1 cellular context compared by ENCODE assay signal in genomic region chr2:14632133-14632936, GRCh38.
A peak's percentile ranks its signal among the peaks of the same experiment; 100 is the strongest.
TF ChIP-seq lines count a peak whose summit lies in the region.

A gene with protein sequence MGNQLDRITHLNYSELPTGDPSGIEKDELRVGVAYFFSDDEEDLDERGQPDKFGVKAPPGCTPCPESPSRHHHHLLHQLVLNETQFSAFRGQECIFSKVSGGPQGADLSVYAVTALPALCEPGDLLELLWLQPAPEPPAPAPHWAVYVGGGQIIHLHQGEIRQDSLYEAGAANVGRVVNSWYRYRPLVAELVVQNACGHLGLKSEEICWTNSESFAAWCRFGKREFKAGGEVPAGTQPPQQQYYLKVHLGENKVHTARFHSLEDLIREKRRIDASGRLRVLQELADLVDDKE (plus strand): TSS chr2:14632717. CDS start chr2:14633980, 1,263 bp downstream.

TF ChIP-seq in SK-N-SH, 30 proteins besides CTCF, POLR2A, EP300 and RAD21 (continued from another document):
- TF ChIP-seq, protein P1, sequence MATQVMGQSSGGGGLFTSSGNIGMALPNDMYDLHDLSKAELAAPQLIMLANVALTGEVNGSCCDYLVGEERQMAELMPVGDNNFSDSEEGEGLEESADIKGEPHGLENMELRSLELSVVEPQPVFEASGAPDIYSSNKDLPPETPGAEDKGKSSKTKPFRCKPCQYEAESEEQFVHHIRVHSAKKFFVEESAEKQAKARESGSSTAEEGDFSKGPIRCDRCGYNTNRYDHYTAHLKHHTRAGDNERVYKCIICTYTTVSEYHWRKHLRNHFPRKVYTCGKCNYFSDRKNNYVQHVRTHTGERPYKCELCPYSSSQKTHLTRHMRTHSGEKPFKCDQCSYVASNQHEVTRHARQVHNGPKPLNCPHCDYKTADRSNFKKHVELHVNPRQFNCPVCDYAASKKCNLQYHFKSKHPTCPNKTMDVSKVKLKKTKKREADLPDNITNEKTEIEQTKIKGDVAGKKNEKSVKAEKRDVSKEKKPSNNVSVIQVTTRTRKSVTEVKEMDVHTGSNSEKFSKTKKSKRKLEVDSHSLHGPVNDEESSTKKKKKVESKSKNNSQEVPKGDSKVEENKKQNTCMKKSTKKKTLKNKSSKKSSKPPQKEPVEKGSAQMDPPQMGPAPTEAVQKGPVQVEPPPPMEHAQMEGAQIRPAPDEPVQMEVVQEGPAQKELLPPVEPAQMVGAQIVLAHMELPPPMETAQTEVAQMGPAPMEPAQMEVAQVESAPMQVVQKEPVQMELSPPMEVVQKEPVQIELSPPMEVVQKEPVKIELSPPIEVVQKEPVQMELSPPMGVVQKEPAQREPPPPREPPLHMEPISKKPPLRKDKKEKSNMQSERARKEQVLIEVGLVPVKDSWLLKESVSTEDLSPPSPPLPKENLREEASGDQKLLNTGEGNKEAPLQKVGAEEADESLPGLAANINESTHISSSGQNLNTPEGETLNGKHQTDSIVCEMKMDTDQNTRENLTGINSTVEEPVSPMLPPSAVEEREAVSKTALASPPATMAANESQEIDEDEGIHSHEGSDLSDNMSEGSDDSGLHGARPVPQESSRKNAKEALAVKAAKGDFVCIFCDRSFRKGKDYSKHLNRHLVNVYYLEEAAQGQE (IDR thresholded peaks at IDR 0.05; ENCODE audit: low read depth, low read length), result 0 out of 2 replicates have a peak, but pooled peaks have one; percentile 41
- no peak for TF ChIP-seq EZH2phosphoT487 (IDR thresholded peaks at IDR 0.05; ENCODE audit: borderline replicate concordance, low read depth)
- TF ChIP-seq TEAD4 (IDR thresholded peaks at IDR 0.05; ENCODE audit: borderline replicate concordance, insufficient read depth), result no peak
- TF ChIP-seq TAF1 (IDR thresholded peaks at IDR 0.05; ENCODE audit: borderline replicate concordance, low read depth, low read length), result peak; percentile 71
- no peak for TF ChIP-seq GATA2 (CRISPR knock-in tag; IDR thresholded peaks at IDR 0.05)
- no peak for TF ChIP-seq SIN3A (IDR thresholded peaks at IDR 0.05; ENCODE audit: borderline replicate concordance, low read depth, low read length)
- no peak for TF ChIP-seq YY1 (IDR thresholded peaks at IDR 0.05; ENCODE audit: low read depth)
- TF ChIP-seq MEF2A (IDR thresholded peaks at IDR 0.05; ENCODE audit: borderline replicate concordance, low read depth), result no peak
- no peak for TF ChIP-seq MXI1 (IDR thresholded peaks at IDR 0.05; ENCODE audit: low read depth, low read length)
- no peak for TF ChIP-seq MAX (IDR thresholded peaks at IDR 0.05; ENCODE audit: low read depth)
- peak; percentile 66 for TF ChIP-seq POLR2AphosphoS5 (IDR thresholded peaks at IDR 0.05; ENCODE audit: low read depth, low read length)
- TF ChIP-seq NFIC (IDR thresholded peaks at IDR 0.05; ENCODE audit: borderline replicate concordance), result no peak
- TF ChIP-seq ELF1 (IDR thresholded peaks at IDR 0.05), result no peak
- peak; percentile 38; the same call in 1 of the 2 replicates for TF ChIP-seq IRF3 (IDR thresholded peaks at IDR 0.05; ENCODE audit: low read depth, low read length)
- no peak for TF ChIP-seq FOSL2 (IDR thresholded peaks at IDR 0.05; ENCODE audit: borderline replicate concordance, low read depth)
- no peak for TF ChIP-seq TCF12 (IDR thresholded peaks at IDR 0.05)
- TF ChIP-seq ZBTB33 (IDR thresholded peaks at IDR 0.05; ENCODE audit: borderline replicate concordance, low read depth), result no peak
- no peak for TF ChIP-seq RCOR1 (IDR thresholded peaks at IDR 0.05; ENCODE audit: low read length)
- TF ChIP-seq USF2 (IDR thresholded peaks at IDR 0.05; ENCODE audit: borderline replicate concordance, low read depth, low read length), result no peak
